In the genomic region with DNA sequence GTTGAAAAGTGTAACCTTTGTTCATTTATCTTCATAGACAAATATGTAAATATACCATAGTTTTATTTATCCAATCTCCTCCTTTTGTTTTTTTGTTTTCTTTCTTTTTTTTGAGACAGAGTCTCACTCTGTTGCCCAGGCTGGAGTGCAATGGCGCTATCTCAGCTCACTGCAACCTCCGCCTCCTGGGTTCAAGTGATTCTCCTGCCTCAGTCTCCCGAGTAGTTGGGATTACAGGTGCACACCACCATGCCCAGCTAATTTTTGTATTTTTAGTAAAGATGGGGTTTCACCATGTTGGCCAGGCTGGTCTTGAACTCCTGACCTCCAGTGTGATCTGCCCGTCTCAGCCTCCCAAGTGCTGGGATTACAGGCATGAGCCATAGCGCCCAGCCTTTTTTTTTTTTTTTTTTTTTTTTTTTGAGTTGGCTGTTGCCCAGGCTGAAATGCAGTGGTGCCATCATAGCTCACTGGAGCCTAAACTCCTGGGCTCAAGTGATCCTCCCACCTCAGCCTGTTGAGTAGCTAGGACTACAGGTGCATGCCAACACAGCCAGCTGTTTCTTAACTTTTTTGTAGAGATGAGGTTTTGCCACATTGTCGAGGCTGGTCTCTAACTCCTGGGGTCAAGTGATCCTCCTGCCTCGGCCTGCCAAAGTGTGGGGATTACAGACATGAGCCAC, we compare ENCODE assay signal across 1 cellular context. TPM values are rescaled to one million over a fixed set of nuclear protein-coding genes. Genes with fewer than 3 reads are reported as not detected.
"Had no signal": no experiment of that assay in that cellular context is flagged by ENCODE, and none has a peak within 500 bp of the region (broad histone marks: within the 10 kb centered on the region; RNA-seq: fewer than 3 reads in every experiment).

No MANE protein-coding gene starts in this region.

RNA-seq across cellular contexts. Expression of gene MERTK, which starts 13.0 kb away (rescaled TPM):
- polyA plus RNA-seq: GM23248 had no signal
